ENCODE assay signal across 23 cellular contexts in the genomic region with DNA sequence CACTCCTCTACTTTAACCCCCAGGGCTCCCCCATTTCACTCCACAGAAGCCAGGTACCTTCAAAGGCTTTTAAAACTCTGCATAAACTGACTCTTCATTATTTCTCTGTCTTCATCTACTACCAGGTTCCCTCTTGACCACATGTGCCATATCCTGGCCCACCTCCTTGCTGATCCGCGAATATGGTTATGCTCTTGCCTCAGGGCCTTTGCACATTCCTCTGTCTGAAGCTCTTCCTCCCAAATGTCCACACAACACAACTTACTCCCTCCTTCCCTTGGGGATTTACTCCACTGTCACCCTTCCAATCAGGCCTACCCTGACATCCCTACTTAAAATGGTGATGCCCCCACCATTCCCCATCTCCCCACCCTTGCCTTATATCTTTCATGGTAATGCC.
"Had no signal": no experiment of that assay in that cellular context is flagged by ENCODE, and none has a peak within 500 bp of the region (broad histone marks: within the 10 kb centered on the region; RNA-seq: fewer than 3 reads in every experiment).

No MANE protein-coding gene starts in this region.

- H3K4me2 ChIP-seq: PC-9 had no signal

- H3K4me3 ChIP-seq: PC-9, Peyer's patch, SJSA1, SK-N-MC had no signal

- H3K4me1 ChIP-seq: Peyer's patch, SJSA1 had no signal

- H3K9me3 ChIP-seq: Peyer's patch, SJSA1 had no signal

- DNase-seq: KBM-7, MV-4-11, NCI-H1048, NCI-H1105, NCI-H1417, NCI-H1436 treated with DMSO at 0.1 percent for 48 hours, NCI-H1694, NCI-H187 treated with DMSO at 0.1 percent for 48 hours, NCI-H2029 treated with DMSO at 0.1 percent for 48 hours, NCI-H2171 treated with DMSO at 0.1 percent for 48 hours, NCI-H345, NCI-H446 treated with DMSO at 0.1 percent for 48 hours, NCI-H510A treated with DMSO at 0.1 percent for 48 hours, NCI-H526, PC-9, Peyer's patch, Right ventricle myocardium superior, RPMI8226, SIG-M5, SW 1271, T-cell had no signal

- H3K27ac ChIP-seq: PC-9, Peyer's patch, SJSA1, SK-N-MC had no signal

- ATAC-seq: T-cell had no signal

- H3K36me3 ChIP-seq: Peyer's patch, SJSA1 had no signal

- H3K27me3 ChIP-seq: Peyer's patch, SJSA1 had no signal
